1 cellular context compared by ENCODE assay signal in genomic region chr5:147175516-147176097, GRCh38.
TF ChIP-seq lines count a peak whose summit lies in the region.

No MANE protein-coding gene starts in this region.

TF ChIP-seq in HepG2, 621 proteins besides CTCF, POLR2A, EP300 and RAD21 (continued from another document and continues in another):
- TF ChIP-seq ZBTB49 (CRISPR knock-in tag; IDR thresholded peaks at IDR 0.05; ENCODE audit: borderline replicate concordance) (no peak), HDAC2 (CRISPR knock-in tag; IDR thresholded peaks at IDR 0.05) (peak; percentile 61; the same call in 1 of the 2 replicates), ZNF460 (CRISPR knock-in tag; IDR thresholded peaks at IDR 0.05; ENCODE audit: borderline replicate concordance) (no peak), MAZ (IDR thresholded peaks at IDR 0.05; ENCODE audit: borderline replicate concordance, low read depth, low read length) (no peak), MAZ (CRISPR knock-in tag; IDR thresholded peaks at IDR 0.05; ENCODE audit: low read depth) (no peak), SAP130 (CRISPR knock-in tag; IDR thresholded peaks at IDR 0.05; ENCODE audit: low read depth) (peak; percentile 41), RFX5 (IDR thresholded peaks at IDR 0.05; ENCODE audit: low read depth, low read length) (no peak), POGZ (CRISPR knock-in tag; IDR thresholded peaks at IDR 0.05) (peak; percentile 74), NCOA2 (CRISPR knock-in tag; IDR thresholded peaks at IDR 0.05) (peak; percentile 66; the same call in 1 of the 2 replicates), FOXJ3 (CRISPR knock-in tag; IDR thresholded peaks at IDR 0.05; ENCODE audit: borderline replicate concordance) (peak; percentile 80; the same call in 1 of the 2 replicates), ZNF230 (CRISPR knock-in tag; IDR thresholded peaks at IDR 0.05) (no peak), TFE3 (CRISPR knock-in tag; IDR thresholded peaks at IDR 0.05) (no peak; the same call in 1 of the 2 replicates), ZBTB8A (CRISPR knock-in tag; IDR thresholded peaks at IDR 0.05; ENCODE audit: borderline replicate concordance, low read depth) (no peak), ZNF510 (CRISPR knock-in tag; IDR thresholded peaks at IDR 0.05; ENCODE audit: low read depth) (0 out of 2 replicates have a peak, but pooled peaks have one; percentile 42), CEBPB (IDR thresholded peaks at IDR 0.05; ENCODE audit: borderline replicate concordance, low read depth, low read length) (peak; percentile 75; the same call in 1 of the 2 replicates), ZNF773 (CRISPR knock-in tag; IDR thresholded peaks at IDR 0.05; ENCODE audit: borderline replicate concordance) (no peak), ZNF343 (CRISPR knock-in tag; IDR thresholded peaks at IDR 0.05) (peak; percentile 46; the same call in 1 of the 2 replicates), ZSCAN29 (CRISPR knock-in tag; conservative IDR thresholded peaks at IDR 0.05) (0 out of 2 replicates have a peak, but pooled peaks have one; percentile 50), EEA1 (CRISPR knock-in tag; IDR thresholded peaks at IDR 0.05; ENCODE audit: borderline replicate concordance) (no peak), SP1 (IDR thresholded peaks at IDR 0.05) (no peak), SP1 (CRISPR knock-in tag; IDR thresholded peaks at IDR 0.05) (no peak), RBAK (CRISPR knock-in tag; IDR thresholded peaks at IDR 0.05) (no peak), KLF13 (CRISPR knock-in tag; IDR thresholded peaks at IDR 0.05) (no peak)
- TF ChIP-seq, protein P1, sequence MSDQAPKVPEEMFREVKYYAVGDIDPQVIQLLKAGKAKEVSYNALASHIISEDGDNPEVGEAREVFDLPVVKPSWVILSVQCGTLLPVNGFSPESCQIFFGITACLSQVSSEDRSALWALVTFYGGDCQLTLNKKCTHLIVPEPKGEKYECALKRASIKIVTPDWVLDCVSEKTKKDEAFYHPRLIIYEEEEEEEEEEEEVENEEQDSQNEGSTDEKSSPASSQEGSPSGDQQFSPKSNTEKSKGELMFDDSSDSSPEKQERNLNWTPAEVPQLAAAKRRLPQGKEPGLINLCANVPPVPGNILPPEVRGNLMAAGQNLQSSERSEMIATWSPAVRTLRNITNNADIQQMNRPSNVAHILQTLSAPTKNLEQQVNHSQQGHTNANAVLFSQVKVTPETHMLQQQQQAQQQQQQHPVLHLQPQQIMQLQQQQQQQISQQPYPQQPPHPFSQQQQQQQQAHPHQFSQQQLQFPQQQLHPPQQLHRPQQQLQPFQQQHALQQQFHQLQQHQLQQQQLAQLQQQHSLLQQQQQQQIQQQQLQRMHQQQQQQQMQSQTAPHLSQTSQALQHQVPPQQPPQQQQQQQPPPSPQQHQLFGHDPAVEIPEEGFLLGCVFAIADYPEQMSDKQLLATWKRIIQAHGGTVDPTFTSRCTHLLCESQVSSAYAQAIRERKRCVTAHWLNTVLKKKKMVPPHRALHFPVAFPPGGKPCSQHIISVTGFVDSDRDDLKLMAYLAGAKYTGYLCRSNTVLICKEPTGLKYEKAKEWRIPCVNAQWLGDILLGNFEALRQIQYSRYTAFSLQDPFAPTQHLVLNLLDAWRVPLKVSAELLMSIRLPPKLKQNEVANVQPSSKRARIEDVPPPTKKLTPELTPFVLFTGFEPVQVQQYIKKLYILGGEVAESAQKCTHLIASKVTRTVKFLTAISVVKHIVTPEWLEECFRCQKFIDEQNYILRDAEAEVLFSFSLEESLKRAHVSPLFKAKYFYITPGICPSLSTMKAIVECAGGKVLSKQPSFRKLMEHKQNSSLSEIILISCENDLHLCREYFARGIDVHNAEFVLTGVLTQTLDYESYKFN (CRISPR knock-in tag; conservative IDR thresholded peaks at IDR 0.05), result peak; percentile 85
- TF ChIP-seq, protein P2, sequence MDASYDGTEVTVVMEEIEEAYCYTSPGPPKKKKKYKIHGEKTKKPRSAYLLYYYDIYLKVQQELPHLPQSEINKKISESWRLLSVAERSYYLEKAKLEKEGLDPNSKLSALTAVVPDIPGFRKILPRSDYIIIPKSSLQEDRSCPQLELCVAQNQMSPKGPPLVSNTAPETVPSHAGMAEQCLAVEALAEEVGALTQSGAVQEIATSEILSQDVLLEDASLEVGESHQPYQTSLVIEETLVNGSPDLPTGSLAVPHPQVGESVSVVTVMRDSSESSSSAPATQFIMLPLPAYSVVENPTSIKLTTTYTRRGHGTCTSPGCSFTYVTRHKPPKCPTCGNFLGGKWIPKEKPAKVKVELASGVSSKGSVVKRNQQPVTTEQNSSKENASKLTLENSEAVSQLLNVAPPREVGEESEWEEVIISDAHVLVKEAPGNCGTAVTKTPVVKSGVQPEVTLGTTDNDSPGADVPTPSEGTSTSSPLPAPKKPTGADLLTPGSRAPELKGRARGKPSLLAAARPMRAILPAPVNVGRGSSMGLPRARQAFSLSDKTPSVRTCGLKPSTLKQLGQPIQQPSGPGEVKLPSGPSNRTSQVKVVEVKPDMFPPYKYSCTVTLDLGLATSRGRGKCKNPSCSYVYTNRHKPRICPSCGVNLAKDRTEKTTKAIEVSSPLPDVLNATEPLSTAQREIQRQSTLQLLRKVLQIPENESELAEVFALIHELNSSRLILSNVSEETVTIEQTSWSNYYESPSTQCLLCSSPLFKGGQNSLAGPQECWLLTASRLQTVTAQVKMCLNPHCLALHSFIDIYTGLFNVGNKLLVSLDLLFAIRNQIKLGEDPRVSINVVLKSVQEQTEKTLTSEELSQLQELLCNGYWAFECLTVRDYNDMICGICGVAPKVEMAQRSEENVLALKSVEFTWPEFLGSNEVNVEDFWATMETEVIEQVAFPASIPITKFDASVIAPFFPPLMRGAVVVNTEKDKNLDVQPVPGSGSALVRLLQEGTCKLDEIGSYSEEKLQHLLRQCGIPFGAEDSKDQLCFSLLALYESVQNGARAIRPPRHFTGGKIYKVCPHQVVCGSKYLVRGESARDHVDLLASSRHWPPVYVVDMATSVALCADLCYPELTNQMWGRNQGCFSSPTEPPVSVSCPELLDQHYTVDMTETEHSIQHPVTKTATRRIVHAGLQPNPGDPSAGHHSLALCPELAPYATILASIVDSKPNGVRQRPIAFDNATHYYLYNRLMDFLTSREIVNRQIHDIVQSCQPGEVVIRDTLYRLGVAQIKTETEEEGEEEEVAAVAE (CRISPR knock-in tag; IDR thresholded peaks at IDR 0.05; ENCODE audit: borderline replicate concordance), result 0 out of 2 replicates have a peak, but pooled peaks have one; percentile 50
- TF ChIP-seq, protein P3, sequence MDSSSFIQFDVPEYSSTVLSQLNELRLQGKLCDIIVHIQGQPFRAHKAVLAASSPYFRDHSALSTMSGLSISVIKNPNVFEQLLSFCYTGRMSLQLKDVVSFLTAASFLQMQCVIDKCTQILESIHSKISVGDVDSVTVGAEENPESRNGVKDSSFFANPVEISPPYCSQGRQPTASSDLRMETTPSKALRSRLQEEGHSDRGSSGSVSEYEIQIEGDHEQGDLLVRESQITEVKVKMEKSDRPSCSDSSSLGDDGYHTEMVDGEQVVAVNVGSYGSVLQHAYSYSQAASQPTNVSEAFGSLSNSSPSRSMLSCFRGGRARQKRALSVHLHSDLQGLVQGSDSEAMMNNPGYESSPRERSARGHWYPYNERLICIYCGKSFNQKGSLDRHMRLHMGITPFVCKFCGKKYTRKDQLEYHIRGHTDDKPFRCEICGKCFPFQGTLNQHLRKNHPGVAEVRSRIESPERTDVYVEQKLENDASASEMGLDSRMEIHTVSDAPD (CRISPR knock-in tag; IDR thresholded peaks at IDR 0.05), result 0 out of 2 replicates have a peak, but pooled peaks have one; percentile 19
- TF ChIP-seq, protein P4, sequence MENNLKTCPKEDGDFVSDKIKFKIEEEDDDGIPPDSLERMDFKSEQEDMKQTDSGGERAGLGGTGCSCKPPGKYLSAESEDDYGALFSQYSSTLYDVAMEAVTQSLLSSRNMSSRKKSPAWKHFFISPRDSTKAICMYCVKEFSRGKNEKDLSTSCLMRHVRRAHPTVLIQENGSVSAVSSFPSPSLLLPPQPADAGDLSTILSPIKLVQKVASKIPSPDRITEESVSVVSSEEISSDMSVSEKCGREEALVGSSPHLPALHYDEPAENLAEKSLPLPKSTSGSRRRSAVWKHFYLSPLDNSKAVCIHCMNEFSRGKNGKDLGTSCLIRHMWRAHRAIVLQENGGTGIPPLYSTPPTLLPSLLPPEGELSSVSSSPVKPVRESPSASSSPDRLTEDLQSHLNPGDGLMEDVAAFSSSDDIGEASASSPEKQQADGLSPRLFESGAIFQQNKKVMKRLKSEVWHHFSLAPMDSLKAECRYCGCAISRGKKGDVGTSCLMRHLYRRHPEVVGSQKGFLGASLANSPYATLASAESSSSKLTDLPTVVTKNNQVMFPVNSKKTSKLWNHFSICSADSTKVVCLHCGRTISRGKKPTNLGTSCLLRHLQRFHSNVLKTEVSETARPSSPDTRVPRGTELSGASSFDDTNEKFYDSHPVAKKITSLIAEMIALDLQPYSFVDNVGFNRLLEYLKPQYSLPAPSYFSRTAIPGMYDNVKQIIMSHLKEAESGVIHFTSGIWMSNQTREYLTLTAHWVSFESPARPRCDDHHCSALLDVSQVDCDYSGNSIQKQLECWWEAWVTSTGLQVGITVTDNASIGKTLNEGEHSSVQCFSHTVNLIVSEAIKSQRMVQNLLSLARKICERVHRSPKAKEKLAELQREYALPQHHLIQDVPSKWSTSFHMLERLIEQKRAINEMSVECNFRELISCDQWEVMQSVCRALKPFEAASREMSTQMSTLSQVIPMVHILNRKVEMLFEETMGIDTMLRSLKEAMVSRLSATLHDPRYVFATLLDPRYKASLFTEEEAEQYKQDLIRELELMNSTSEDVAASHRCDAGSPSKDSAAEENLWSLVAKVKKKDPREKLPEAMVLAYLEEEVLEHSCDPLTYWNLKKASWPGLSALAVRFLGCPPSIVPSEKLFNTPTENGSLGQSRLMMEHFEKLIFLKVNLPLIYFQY (CRISPR knock-in tag; IDR thresholded peaks at IDR 0.05; ENCODE audit: borderline replicate concordance), result no peak
- TF ChIP-seq, protein P5, sequence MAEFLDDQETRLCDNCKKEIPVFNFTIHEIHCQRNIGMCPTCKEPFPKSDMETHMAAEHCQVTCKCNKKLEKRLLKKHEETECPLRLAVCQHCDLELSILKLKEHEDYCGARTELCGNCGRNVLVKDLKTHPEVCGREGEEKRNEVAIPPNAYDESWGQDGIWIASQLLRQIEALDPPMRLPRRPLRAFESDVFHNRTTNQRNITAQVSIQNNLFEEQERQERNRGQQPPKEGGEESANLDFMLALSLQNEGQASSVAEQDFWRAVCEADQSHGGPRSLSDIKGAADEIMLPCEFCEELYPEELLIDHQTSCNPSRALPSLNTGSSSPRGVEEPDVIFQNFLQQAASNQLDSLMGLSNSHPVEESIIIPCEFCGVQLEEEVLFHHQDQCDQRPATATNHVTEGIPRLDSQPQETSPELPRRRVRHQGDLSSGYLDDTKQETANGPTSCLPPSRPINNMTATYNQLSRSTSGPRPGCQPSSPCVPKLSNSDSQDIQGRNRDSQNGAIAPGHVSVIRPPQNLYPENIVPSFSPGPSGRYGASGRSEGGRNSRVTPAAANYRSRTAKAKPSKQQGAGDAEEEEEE (CRISPR knock-in tag; IDR thresholded peaks at IDR 0.05; ENCODE audit: borderline replicate concordance), result no peak
- TF ChIP-seq, protein P6, sequence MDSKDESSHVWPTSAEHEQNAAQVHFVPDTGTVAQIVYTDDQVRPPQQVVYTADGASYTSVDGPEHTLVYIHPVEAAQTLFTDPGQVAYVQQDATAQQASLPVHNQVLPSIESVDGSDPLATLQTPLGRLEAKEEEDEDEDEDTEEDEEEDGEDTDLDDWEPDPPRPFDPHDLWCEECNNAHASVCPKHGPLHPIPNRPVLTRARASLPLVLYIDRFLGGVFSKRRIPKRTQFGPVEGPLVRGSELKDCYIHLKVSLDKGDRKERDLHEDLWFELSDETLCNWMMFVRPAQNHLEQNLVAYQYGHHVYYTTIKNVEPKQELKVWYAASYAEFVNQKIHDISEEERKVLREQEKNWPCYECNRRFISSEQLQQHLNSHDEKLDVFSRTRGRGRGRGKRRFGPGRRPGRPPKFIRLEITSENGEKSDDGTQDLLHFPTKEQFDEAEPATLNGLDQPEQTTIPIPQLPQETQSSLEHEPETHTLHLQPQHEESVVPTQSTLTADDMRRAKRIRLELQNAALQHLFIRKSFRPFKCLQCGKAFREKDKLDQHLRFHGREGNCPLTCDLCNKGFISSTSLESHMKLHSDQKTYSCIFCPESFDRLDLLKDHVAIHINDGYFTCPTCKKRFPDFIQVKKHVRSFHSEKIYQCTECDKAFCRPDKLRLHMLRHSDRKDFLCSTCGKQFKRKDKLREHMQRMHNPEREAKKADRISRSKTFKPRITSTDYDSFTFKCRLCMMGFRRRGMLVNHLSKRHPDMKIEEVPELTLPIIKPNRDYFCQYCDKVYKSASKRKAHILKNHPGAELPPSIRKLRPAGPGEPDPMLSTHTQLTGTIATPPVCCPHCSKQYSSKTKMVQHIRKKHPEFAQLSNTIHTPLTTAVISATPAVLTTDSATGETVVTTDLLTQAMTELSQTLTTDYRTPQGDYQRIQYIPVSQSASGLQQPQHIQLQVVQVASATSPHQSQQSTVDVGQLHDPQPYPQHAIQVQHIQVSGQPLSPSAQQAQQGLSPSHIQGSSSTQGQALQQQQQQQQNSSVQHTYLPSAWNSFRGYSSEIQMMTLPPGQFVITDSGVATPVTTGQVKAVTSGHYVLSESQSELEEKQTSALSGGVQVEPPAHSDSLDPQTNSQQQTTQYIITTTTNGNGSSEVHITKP (CRISPR knock-in tag; IDR thresholded peaks at IDR 0.05; ENCODE audit: low read depth), result no peak
